Comparison of ENCODE assay signal across 18 cellular contexts in the genomic region with DNA sequence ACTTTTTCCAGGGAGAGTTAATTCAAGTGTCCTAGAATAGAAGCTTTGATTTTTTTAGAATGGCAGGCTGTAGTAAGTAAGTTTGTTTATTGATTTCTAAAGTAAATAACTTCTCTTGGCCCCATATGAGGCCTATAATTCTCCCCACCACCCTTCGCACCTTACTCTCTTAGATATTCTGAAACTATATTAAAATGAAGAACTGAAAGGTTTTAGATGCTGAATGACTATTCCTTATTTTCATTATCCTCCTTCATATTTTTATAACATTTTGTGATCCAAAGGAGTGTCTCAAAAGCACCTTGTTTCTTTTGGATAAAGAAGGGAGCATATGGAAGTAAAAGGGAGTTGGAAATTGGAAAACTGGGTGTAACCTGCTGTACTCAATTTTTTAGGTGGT.
A peak's percentile ranks its signal among the peaks of the same experiment; 100 is the strongest.
DNase-seq lines count a peak whose midpoint lies in the region; ATAC-seq, FAIRE-seq and TF ChIP-seq lines count a peak whose summit lies in the region.
"Had no signal": no experiment of that assay in that cellular context is flagged by ENCODE, and none has a peak within 500 bp of the region (broad histone marks: within the 10 kb centered on the region; RNA-seq: fewer than 3 reads in every experiment).

No MANE protein-coding gene starts in this region.

- TF ChIP-seq POLR2A in GM12878 (IDR thresholded peaks at IDR 0.05; ENCODE audit: low read depth, low read length) = no peak

- no peak for TF ChIP-seq CTCF in GM12878 (IDR thresholded peaks at IDR 0.05 in 2 of 3, conservative IDR thresholded peaks at IDR 0.05 in 1 of 3; ENCODE audit: control insufficient read depth in 2 of 3, extremely low read depth in 1 of 3, insufficient read depth in 1 of 3, low read depth in 3 of 3, low read length in 3 of 3)
- TF ChIP-seq CTCF in D721Med (IDR thresholded peaks at IDR 0.05; ENCODE audit: insufficient read depth, missing control alignments) = no peak

- no peak overlapping the region for H3K4me2 ChIP-seq in GM12878 (ENCODE audit: control insufficient read depth, insufficient read depth)
- H3K4me2 ChIP-seq: BLaER1, GM23338 had no signal

- no peaks in the 10 kb centered on the region for H3K79me2 ChIP-seq in GM12878 (ENCODE audit: control insufficient read depth, insufficient read depth, low read length)

- no peaks in the 10 kb centered on the region for H3K36me3 ChIP-seq in GM12878 (ENCODE audit: control insufficient read depth in 2 of 2, insufficient read depth in 2 of 2, low read length in 1 of 2)
- H3K36me3 ChIP-seq: BLaER1 had no signal

- H3K4me1 ChIP-seq in GM12878 (ENCODE audit: control insufficient read depth, insufficient read depth, low read length) = no peaks in the 10 kb centered on the region; the same call in 1 of the 2 replicates
- H3K4me1 ChIP-seq: BLaER1 had no signal

- in situ Hi-C loops in GM12878 (cut with MboI) = no loop called here

- intact Hi-C loops in GM12878 (cut with micrococcal nuclease; ENCODE audit: unreplicated experiment) = no loop called here

- no peak for TF ChIP-seq RAD21 in GM12878 (IDR thresholded peaks at IDR 0.05; ENCODE audit: insufficient read depth, low read depth, low read length)

- H2AFZ ChIP-seq in GM12878 (ENCODE audit: control insufficient read depth, low read depth, low read length) = no peak overlapping the region
- H2AFZ ChIP-seq: GM23338 had no signal

- H4K20me1 ChIP-seq in GM12878 (ENCODE audit: control insufficient read depth, insufficient read depth) = no peaks in the 10 kb centered on the region
- H4K20me1 ChIP-seq: BLaER1 had no signal

- no TSS peak for BruUV-seq in GM12878 (replicated peaks; lab: Mats Ljungman, UMichigan)

- RAD21 ChIA-PET in GM12878 (lab: Charles Lee; ENCODE audit: unreplicated experiment) = interaction anchor here (1.3 kb wide), 1 partner anchor 25 kb away, joined by 3 read pairs; no protein-coding TSS in a partner anchor

- no peak for DNase-seq in GM19239 (ENCODE audit: insufficient read length, low spot score)
- DNase-seq in GM12878 (ENCODE audit: low read depth, low spot score) = no peak
- no peak for DNase-seq in SIG-M5 treated with dmso at 0.1 percent for 504 hours (lab: John Stamatoyannopoulos, UW; ENCODE audit: unreplicated experiment)
- DNase-seq in NOMO-1 treated with DMSO at 0.1 percent for 48 hours (lab: John Stamatoyannopoulos, UW; ENCODE audit: unreplicated experiment) = no peak
- no peak for DNase-seq in D721Med (ENCODE audit: insufficient read length, low spot score)
- DNase-seq: Caco-2; CD4-positive, CD25-positive, alpha-beta regulatory T cell; CD8-positive, alpha-beta T cell; DMS 273 treated with DMSO at 0.1 percent for 48 hours; DMS79; EL; GDM1; H9; HFFc6 had no signal

- H3K27me3 ChIP-seq in GM12878 (replicated peaks in 1 of 2; ENCODE audit: control insufficient read depth in 2 of 2, insufficient read depth in 2 of 2, low read length in 1 of 2) = no peaks in the 10 kb centered on the region

- no peak overlapping the region for H3K4me3 ChIP-seq in GM12878
- H3K4me3 ChIP-seq: BLaER1, GM23338 had no signal

- no peak for TF ChIP-seq EP300 in GM12878 (IDR thresholded peaks at IDR 0.05; ENCODE audit: borderline replicate concordance in 1 of 2, control insufficient read depth in 1 of 2, low read depth in 2 of 2, low read length in 2 of 2)

- POLR2A ChIA-PET in GM12878 (lab: Charles Lee) = interaction anchor here (0.7 kb wide), 1 partner anchor 1119 kb away, joined by 3 read pairs; no protein-coding TSS in a partner anchor

- H3K9ac ChIP-seq in GM12878 (ENCODE audit: control insufficient read depth, insufficient read depth, low read length) = no peak overlapping the region
- H3K9ac ChIP-seq: BLaER1 had no signal

- 0% methylated on average over 1 of the region's 1 CpG for WGBS in GM12878 (ENCODE audit: insufficient coverage, insufficient replicate concordance, low lambda C conversion rate, missing lambda C conversion rate)

- FAIRE-seq in GM19239 (lab: Jason Lieb, UNC) (peak; percentile 39), GM12878 (lab: Jason Lieb, UNC) (no peak), D721Med (lab: Jason Lieb, UNC) (no peak)

- SMC1A ChIA-PET in GM12878 (lab: Charles Lee; ENCODE audit: uncharacterized antibody, unreplicated experiment) = interaction anchor here (0.5 to 1.4 kb wide), 2 partner anchors 13 to 705 kb away, joined by 3 read pairs; no protein-coding TSS in a partner anchor

- H3K9me3 ChIP-seq in GM12878 (replicated peaks; ENCODE audit: control insufficient read depth, insufficient read depth, low read length) = no peaks in the 10 kb centered on the region
- H3K9me3 ChIP-seq: BLaER1, Caco-2 had no signal

- CTCF ChIA-PET in GM12878 (lab: Yijun Ruan, JAX) = interaction anchor here (1.3 to 2.6 kb wide), 3 partner anchors 14 to 34 kb away, joined by 3 to 9 read pairs (median 8); no protein-coding TSS in a partner anchor

- no peak overlapping the region for H3K27ac ChIP-seq in GM12878 (ENCODE audit: control insufficient read depth, insufficient read depth)
- H3K27ac ChIP-seq: BLaER1, C4-2B had no signal

- ATAC-seq in GM18499 (IDR thresholded peaks at IDR 0.05; ENCODE audit: insufficient read depth, unreplicated experiment) (peak; percentile 52), GM12878 (peak; percentile 68)
- ATAC-seq: CD8-positive, alpha-beta T cell; GM23338 had no signal

TF ChIP-seq in GM12878, 131 proteins besides CTCF, POLR2A, EP300 and RAD21:
- TF ChIP-seq JUNB (IDR thresholded peaks at IDR 0.05) (peak; percentile 50), FOXK2 (IDR thresholded peaks at IDR 0.05) (no peak), BRCA1 (IDR thresholded peaks at IDR 0.05; ENCODE audit: low read depth, low read length) (no peak), HSF1 (IDR thresholded peaks at IDR 0.05; ENCODE audit: low read depth, low read length) (no peak), RB1 (IDR thresholded peaks at IDR 0.05; ENCODE audit: borderline replicate concordance) (no peak)
- TF ChIP-seq, protein P1, sequence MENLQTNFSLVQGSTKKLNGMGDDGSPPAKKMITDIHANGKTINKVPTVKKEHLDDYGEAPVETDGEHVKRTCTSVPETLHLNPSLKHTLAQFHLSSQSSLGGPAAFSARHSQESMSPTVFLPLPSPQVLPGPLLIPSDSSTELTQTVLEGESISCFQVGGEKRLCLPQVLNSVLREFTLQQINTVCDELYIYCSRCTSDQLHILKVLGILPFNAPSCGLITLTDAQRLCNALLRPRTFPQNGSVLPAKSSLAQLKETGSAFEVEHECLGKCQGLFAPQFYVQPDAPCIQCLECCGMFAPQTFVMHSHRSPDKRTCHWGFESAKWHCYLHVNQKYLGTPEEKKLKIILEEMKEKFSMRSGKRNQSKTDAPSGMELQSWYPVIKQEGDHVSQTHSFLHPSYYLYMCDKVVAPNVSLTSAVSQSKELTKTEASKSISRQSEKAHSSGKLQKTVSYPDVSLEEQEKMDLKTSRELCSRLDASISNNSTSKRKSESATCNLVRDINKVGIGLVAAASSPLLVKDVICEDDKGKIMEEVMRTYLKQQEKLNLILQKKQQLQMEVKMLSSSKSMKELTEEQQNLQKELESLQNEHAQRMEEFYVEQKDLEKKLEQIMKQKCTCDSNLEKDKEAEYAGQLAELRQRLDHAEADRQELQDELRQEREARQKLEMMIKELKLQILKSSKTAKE (IDR thresholded peaks at IDR 0.05; ENCODE audit: low read depth, poor library complexity, severe bottlenecking) = no peak
